In the genomic region with DNA sequence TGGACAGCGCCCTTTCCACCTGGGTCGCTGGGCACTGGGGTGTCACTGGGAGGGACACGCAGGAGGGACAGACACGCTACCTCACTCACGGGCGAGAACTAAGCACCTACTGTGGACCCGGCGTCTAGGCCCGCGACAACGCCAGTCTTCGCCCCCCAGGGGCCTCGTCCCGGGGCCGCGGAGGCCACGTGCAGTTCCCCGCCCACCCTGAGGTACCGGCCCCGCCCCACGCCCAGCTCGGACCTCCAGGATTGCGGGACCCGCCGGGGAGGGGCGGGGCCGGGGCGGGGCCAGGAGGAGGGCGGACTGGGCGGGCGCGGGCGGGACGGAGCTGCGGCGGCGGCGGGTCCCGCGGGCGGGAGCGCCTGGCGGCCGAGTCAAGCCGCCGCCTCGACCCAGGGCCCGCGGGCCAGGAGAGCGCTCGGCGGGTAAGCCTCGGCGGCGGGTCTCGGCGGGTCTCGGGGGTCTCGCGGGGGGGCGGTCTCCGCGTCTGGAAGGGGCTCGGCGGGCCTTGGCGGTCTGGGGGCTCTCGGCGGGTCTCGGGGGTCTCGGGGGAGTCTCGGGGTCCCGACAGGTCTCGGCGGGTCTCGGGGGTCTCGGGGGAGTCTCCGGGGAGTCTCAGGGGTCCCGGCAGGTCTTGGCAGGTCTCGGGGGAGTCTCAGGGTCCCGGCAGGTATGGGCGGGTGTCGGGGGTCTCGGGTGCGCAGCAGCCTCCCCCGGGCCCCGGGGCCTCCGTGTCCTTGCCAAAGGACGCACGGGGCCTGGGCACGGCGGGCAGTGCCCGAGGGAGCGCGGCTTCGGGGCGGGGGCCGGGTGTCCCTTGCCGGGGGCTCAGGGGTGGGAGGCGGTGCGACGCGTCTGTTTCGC, we compare ENCODE assay signal across 8 cellular contexts. TPM values are rescaled to one million over a fixed set of nuclear protein-coding genes. Genes with fewer than 3 reads are reported as not detected.
A peak's percentile ranks its signal among the peaks of the same experiment; 100 is the strongest.
DNase-seq lines count a peak whose midpoint lies in the region; ATAC-seq lines count a peak whose summit lies in the region.

A gene with protein sequence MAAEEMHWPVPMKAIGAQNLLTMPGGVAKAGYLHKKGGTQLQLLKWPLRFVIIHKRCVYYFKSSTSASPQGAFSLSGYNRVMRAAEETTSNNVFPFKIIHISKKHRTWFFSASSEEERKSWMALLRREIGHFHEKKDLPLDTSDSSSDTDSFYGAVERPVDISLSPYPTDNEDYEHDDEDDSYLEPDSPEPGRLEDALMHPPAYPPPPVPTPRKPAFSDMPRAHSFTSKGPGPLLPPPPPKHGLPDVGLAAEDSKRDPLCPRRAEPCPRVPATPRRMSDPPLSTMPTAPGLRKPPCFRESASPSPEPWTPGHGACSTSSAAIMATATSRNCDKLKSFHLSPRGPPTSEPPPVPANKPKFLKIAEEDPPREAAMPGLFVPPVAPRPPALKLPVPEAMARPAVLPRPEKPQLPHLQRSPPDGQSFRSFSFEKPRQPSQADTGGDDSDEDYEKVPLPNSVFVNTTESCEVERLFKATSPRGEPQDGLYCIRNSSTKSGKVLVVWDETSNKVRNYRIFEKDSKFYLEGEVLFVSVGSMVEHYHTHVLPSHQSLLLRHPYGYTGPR (plus strand): TSS at position 375 of the 867 bp plus-strand sequence. CDS start 27,533 bp downstream, outside the sequence.

- peak within 1 kb of the TSS; percentile 71 to 79 for H3K27ac Mint-ChIP-seq in effector memory CD8-positive, alpha-beta T cell
- peak within 1 kb of the TSS; percentile 88 for H3K27ac Mint-ChIP-seq in stimulated activated effector memory CD8-positive, alpha-beta T cell treated with anti-CD3 and anti-CD28 coated beads, Interleukin-12 subunit alpha, Interleukin-12 subunit beta, amount 100 ng/mL, for 72 hours

- H3K36me3 ChIP-seq in MG63 = peaks cover 4% of the 10 kb centered on the region; the same call in 1 of the 2 replicates

- peaks cover 17 to 33% of the 10 kb centered on the region in 2 donors for H3K4me1 Mint-ChIP-seq in effector memory CD8-positive, alpha-beta T cell (ENCODE audit: low read depth in 2 of 2)
- peaks cover 59% of the 10 kb centered on the region for H3K4me1 Mint-ChIP-seq in stimulated activated effector memory CD8-positive, alpha-beta T cell treated with anti-CD3 and anti-CD28 coated beads, Interleukin-12 subunit alpha, Interleukin-12 subunit beta, amount 100 ng/mL, for 72 hours

- H3K36me3 Mint-ChIP-seq in effector memory CD8-positive, alpha-beta T cell (ENCODE audit: insufficient read depth) = no peaks in the 10 kb centered on the region
- peaks cover 7% of the 10 kb centered on the region for H3K36me3 Mint-ChIP-seq in stimulated activated effector memory CD8-positive, alpha-beta T cell treated with anti-CD3 and anti-CD28 coated beads, Interleukin-12 subunit alpha, Interleukin-12 subunit beta, amount 100 ng/mL, for 72 hours

- no peaks in the 10 kb centered on the region for H3K27me3 ChIP-seq in MG63

- H3K9me3 Mint-ChIP-seq in effector memory CD8-positive, alpha-beta T cell = no peaks in the 10 kb centered on the region
- no peaks in the 10 kb centered on the region for H3K9me3 Mint-ChIP-seq in stimulated activated effector memory CD8-positive, alpha-beta T cell treated with anti-CD3 and anti-CD28 coated beads, Interleukin-12 subunit alpha, Interleukin-12 subunit beta, amount 100 ng/mL, for 72 hours

- H3K9me3 ChIP-seq in MG63 = no peaks in the 10 kb centered on the region

- peak within 1 kb of the TSS; percentile 57 for H3K4me3 ChIP-seq in MG63

- peak; percentile 41 for ATAC-seq in GM18502 (IDR thresholded peaks at IDR 0.05; ENCODE audit: poor library complexity, unreplicated experiment)
- ATAC-seq in effector memory CD8-positive, alpha-beta T cell (replicated peaks) = peak; percentile 71
- ATAC-seq in stimulated activated effector memory CD8-positive, alpha-beta T cell treated with anti-CD3 and anti-CD28 coated beads, Interleukin-12 subunit alpha, Interleukin-12 subunit beta, amount 100 ng/mL, for 72 hours = peak; percentile 71
- ATAC-seq in HG03565 (IDR thresholded peaks at IDR 0.05; ENCODE audit: unreplicated experiment) = no peak
- no peak for ATAC-seq in GM19452 (IDR thresholded peaks at IDR 0.05; ENCODE audit: unreplicated experiment)

- H3K27me3 Mint-ChIP-seq in effector memory CD8-positive, alpha-beta T cell = no peaks in the 10 kb centered on the region

- peak within 1 kb of the TSS; percentile 80 to 81 for H3K4me3 Mint-ChIP-seq in effector memory CD8-positive, alpha-beta T cell
- peak within 1 kb of the TSS; percentile 80 for H3K4me3 Mint-ChIP-seq in stimulated activated effector memory CD8-positive, alpha-beta T cell treated with anti-CD3 and anti-CD28 coated beads, Interleukin-12 subunit alpha, Interleukin-12 subunit beta, amount 100 ng/mL, for 72 hours

- peak; percentile 82 for DNase-seq in MG63
- peak; percentile 51 for DNase-seq in activated CD4-positive, alpha-beta T cell treated with anti-CD3 and anti-CD28 coated beads, Interleukin-2, amount 50 U/mL, for 1 hour
- no peak for DNase-seq in effector memory CD8-positive, alpha-beta T cell
- DNase-seq in medulla oblongata (ENCODE audit: extremely low spot score) = peak; percentile 57
- DNase-seq in stimulated activated effector memory CD8-positive, alpha-beta T cell treated with anti-CD3 and anti-CD28 coated beads, Interleukin-12 subunit alpha, Interleukin-12 subunit beta, amount 100 ng/mL, for 72 hours (ENCODE audit: low spot score in 2 of 2) = peak; percentile 44 to 68

RNA-seq across cellular contexts. Expression of the gene that starts here (rescaled TPM):
- total RNA-seq in MG63 (2014; rRNA removed; shearing (Covaris generic); ENCODE audit: low replicate concordance) = 9.0 and 9.6 TPM in 2 replicates

Comparison
In these comparisons a context has a peak if more than half of its experiments do, and no peak if none do; other contexts are left out.
1. ATAC-seq: peak in GM18502 (single experiment), effector memory CD8-positive, alpha-beta T cell (single experiment) and stimulated activated effector memory CD8-positive, alpha-beta T cell treated with anti-CD3 and anti-CD28 coated beads, Interleukin-12 subunit alpha, Interleukin-12 subunit beta, amount 100 ng/mL, for 72 hours (single experiment); none in HG03565 (single experiment) and GM19452 (single experiment).
2. DNase-seq: peak in MG63 (single experiment), activated CD4-positive, alpha-beta T cell treated with anti-CD3 and anti-CD28 coated beads, Interleukin-2, amount 50 U/mL, for 1 hour (single experiment), medulla oblongata (single experiment) and stimulated activated effector memory CD8-positive, alpha-beta T cell treated with anti-CD3 and anti-CD28 coated beads, Interleukin-12 subunit alpha, Interleukin-12 subunit beta, amount 100 ng/mL, for 72 hours (2 of 2); none in effector memory CD8-positive, alpha-beta T cell (0 of 3).